8 cellular contexts compared by ENCODE assay signal in genomic region chr1:225735252-225736149, GRCh38. TPM values are rescaled to one million over a fixed set of nuclear protein-coding genes. Genes with fewer than 3 reads are reported as not detected.
A peak's percentile ranks its signal among the peaks of the same experiment; 100 is the strongest.
DNase-seq lines count a peak whose midpoint lies in the region; ATAC-seq, FAIRE-seq and TF ChIP-seq lines count a peak whose summit lies in the region.

No MANE protein-coding gene starts in this region.

- intact Hi-C loops in Right ventricle myocardium superior (cut with DNase I): no loop called here

- no peak for TF ChIP-seq CTCF in retinal pigment epithelial cell (conservative IDR thresholded peaks at IDR 0.05; ENCODE audit: low read depth, low read length)

- peak; percentile 94 for ATAC-seq in Right ventricle myocardium superior (ENCODE audit: poor library complexity)
- ATAC-seq in GM21737 (IDR thresholded peaks at IDR 0.05; ENCODE audit: unreplicated experiment): no peak
- no peak for ATAC-seq in GM19397 (IDR thresholded peaks at IDR 0.05; ENCODE audit: unreplicated experiment)

- FAIRE-seq in RCC 7860 (lab: Jason Lieb, UNC): peak; percentile 97

- DNase-seq in EH (ENCODE audit: low read depth): peak; percentile 98
- DNase-seq in RCC 7860 (ENCODE audit: low spot score): peak; percentile 100
- peak; percentile 81 for DNase-seq in Right ventricle myocardium superior
- DNase-seq in retinal pigment epithelial cell (ENCODE audit: low read depth): peak; percentile 70
- no peak for DNase-seq in stimulated activated CD4-positive, alpha-beta T cell treated with anti-CD3 and anti-CD28 coated beads, Interleukin-4, amount 100 ng/mL, for 1 hour
- no peak for DNase-seq in NOMO-1 treated with DMSO at 0.1 percent for 48 hours (lab: John Stamatoyannopoulos, UW; ENCODE audit: unreplicated experiment)

- H3K4me3 ChIP-seq in retinal pigment epithelial cell (ENCODE audit: low read length): no peak overlapping the region

RNA-seq across cellular contexts. Expression of gene SRP9, which starts 42.1 kb away (rescaled TPM):
- 188 TPM for total RNA-seq in Right ventricle myocardium superior

Comparison
In these comparisons a context has a peak if more than half of its experiments do, and no peak if none do; other contexts are left out.
1. DNase-seq: peak in EH (single experiment), RCC 7860 (single experiment), Right ventricle myocardium superior (single experiment) and retinal pigment epithelial cell (single experiment); none in stimulated activated CD4-positive, alpha-beta T cell treated with anti-CD3 and anti-CD28 coated beads, Interleukin-4, amount 100 ng/mL, for 1 hour (single experiment) and NOMO-1 treated with DMSO at 0.1 percent for 48 hours (single experiment).